In the genomic region with DNA sequence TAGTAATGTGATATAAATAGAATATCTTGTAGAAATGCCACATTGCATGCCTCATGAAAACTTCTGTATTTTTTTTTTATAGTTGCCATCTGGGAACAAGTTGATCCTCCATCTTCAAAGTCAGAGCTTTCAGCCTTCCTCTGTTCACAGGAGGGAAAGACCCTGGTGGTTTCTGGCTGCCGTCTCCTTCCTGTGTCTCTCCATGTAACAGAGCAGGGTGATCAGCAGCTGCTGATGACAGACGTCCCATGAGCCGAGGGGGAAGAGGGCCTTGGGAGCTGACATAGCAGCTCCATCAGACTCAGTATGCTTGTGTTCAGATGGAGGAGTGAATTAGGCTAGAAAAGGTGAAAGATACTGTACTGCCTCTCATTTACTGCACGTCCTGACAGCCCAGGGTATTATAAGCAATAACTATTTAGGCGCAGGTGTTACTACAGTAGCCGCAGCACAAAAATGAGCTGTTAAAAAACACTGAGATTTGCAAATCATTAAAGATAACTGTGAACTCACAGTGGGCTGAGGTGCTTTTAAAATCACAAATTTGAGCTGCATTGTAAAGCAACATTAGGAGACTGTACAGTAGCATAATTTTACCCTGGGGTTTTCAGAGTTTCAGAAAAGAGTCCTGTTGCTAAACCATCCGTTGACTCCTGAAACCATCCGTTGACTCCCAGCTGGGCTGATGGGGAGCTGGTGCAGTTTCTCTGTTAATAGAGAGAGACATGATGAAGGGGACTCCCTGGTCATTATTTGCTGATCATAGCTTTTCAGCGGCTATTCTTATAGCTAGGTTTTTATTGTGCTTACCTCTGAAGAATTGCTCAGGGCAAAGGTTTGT, we compare ENCODE assay signal across 23 cellular contexts.
DNase-seq lines count a peak whose midpoint lies in the region; ATAC-seq, FAIRE-seq and TF ChIP-seq lines count a peak whose summit lies in the region.
"Had no signal": no experiment of that assay in that cellular context is flagged by ENCODE, and none has a peak within 500 bp of the region (broad histone marks: within the 10 kb centered on the region; RNA-seq: fewer than 3 reads in every experiment).

No MANE protein-coding gene starts in this region.

- POLR2A ChIA-PET in HepG2 (lab: Yijun Ruan, JAX): no interaction called here

- H3K27me3 Mint-ChIP-seq in stimulated activated memory B cell treated with anti-CD40 and anti-IgM and Interleukin-4, amounts not matched to agents 10 μg/mL and 1 μg/mL and 100 μg/mL, for 72 hours: peaks cover 20% of the 10 kb centered on the region

- CTCF ChIA-PET in HepG2 (lab: Yijun Ruan, JAX; ENCODE audit: low intra/inter-chr PET ratio, low total read pairs): no interaction called here

- H3K27ac Mint-ChIP-seq in stimulated activated memory B cell treated with anti-CD40 and anti-IgM and Interleukin-4, amounts not matched to agents 10 μg/mL and 1 μg/mL and 100 μg/mL, for 72 hours: no peak overlapping the region
- H3K27ac Mint-ChIP-seq: activated CD4-positive, alpha-beta memory T cell treated with anti-CD3 and anti-CD28 coated beads for 36 hours; CD4-positive, alpha-beta memory T cell had no signal

- H2AFZ ChIP-seq in HepG2 (ENCODE audit: low read length): no peak overlapping the region
- H2AFZ ChIP-seq: PC-9 had no signal

- H3K9ac ChIP-seq in HepG2 (ENCODE audit: insufficient read depth, low read depth, low read length): no peak overlapping the region
- H3K9ac ChIP-seq: SK-N-SH had no signal

- ATAC-seq in HepG2 (no peak), right lobe of liver (no peak), GM21717 (IDR thresholded peaks at IDR 0.05; ENCODE audit: unreplicated experiment) (peak; percentile 90), HG03460 (IDR thresholded peaks at IDR 0.05; ENCODE audit: unreplicated experiment) (peak; percentile 85)
- ATAC-seq in stimulated activated memory B cell treated with anti-CD40 and anti-IgM and Interleukin-4, amounts not matched to agents 10 μg/mL and 1 μg/mL and 100 μg/mL, for 72 hours: peak; percentile 36

- H3K79me2 ChIP-seq in HepG2 (ENCODE audit: insufficient read depth, low read length): no peaks in the 10 kb centered on the region

- FAIRE-seq in HepG2 (lab: Jason Lieb, UNC): no peak
- FAIRE-seq: TTC549 had no signal

- TF ChIP-seq CTCF in HepG2 (CRISPR knock-in tag; IDR thresholded peaks at IDR 0.05): no peak
- TF ChIP-seq CTCF in right lobe of liver (IDR thresholded peaks at IDR 0.05): no peak

- H3K4me3 ChIP-seq in HepG2 (replicated peaks in 1 of 3; ENCODE audit: insufficient read depth in 1 of 3, low read depth in 2 of 3, low read length in 3 of 3) (no peak overlapping the region), right lobe of liver (no peak overlapping the region)
- H3K4me3 ChIP-seq: PC-9 had no signal

- DNase-seq in HepG2 (ENCODE audit: low spot score) (no peak), right lobe of liver (no peak), dermis blood vessel endothelial cell (no peak)
- no peak for DNase-seq in activated CD8-positive, alpha-beta memory T cell treated with anti-CD3 and anti-CD28 coated beads, Interleukin-2, amount 50 U/mL, for 48 hours
- DNase-seq in activated CD4-positive, alpha-beta T cell treated with anti-CD3 and anti-CD28 coated beads for 48 hours: no peak
- DNase-seq: ACHN; activated CD4-positive, alpha-beta memory T cell treated with anti-CD3 and anti-CD28 coated beads for 36 hours; CD4-positive, alpha-beta memory T cell; central memory CD4-positive, alpha-beta T cell; DMS79 treated with DMSO at 0.1 percent for 48 hours; effector CD4-positive, alpha-beta T cell; hippocampal formation; mesendoderm; NCI-H2029 treated with DMSO at 0.1 percent for 48 hours; PC-9; retina; SK-N-SH; substantia nigra had no signal

- WGBS in HepG2 (ENCODE audit: low lambda C conversion rate): 8% methylated on average over 9 of the region's 9 CpGs
- 42% methylated on average over 7 of the region's 9 CpGs for WGBS in right lobe of liver (ENCODE audit: insufficient coverage, low coverage, low lambda C conversion rate, missing lambda C conversion rate)

- no peaks in the 10 kb centered on the region for H4K20me1 ChIP-seq in HepG2 (ENCODE audit: insufficient read depth, low read length)

- H3K4me3 Mint-ChIP-seq in stimulated activated memory B cell treated with anti-CD40 and anti-IgM and Interleukin-4, amounts not matched to agents 10 μg/mL and 1 μg/mL and 100 μg/mL, for 72 hours: no peak overlapping the region
- H3K4me3 Mint-ChIP-seq: activated CD4-positive, alpha-beta memory T cell treated with anti-CD3 and anti-CD28 coated beads for 36 hours; CD4-positive, alpha-beta memory T cell; neural crest cell had no signal

- TF ChIP-seq POLR2A in HepG2 (IDR thresholded peaks at IDR 0.05; ENCODE audit: insufficient read depth in 1 of 2, low read depth in 2 of 2, low read length in 2 of 2) (no peak), right lobe of liver (IDR thresholded peaks at IDR 0.05) (no peak)

- peaks cover 2% of the 10 kb centered on the region for H3K9me3 Mint-ChIP-seq in stimulated activated memory B cell treated with anti-CD40 and anti-IgM and Interleukin-4, amounts not matched to agents 10 μg/mL and 1 μg/mL and 100 μg/mL, for 72 hours
- H3K9me3 Mint-ChIP-seq: activated CD4-positive, alpha-beta memory T cell treated with anti-CD3 and anti-CD28 coated beads for 36 hours had no signal

- no peak overlapping the region for H3K27ac ChIP-seq in HepG2 (ENCODE audit: extremely low read length, insufficient read depth, low read length)
- no peak overlapping the region for H3K27ac ChIP-seq in right lobe of liver
- H3K27ac ChIP-seq: PC-9 had no signal

- H3K9me3 ChIP-seq in HepG2 (ENCODE audit: low read length): no peaks in the 10 kb centered on the region
- no peaks in the 10 kb centered on the region for H3K9me3 ChIP-seq in right lobe of liver
- H3K9me3 ChIP-seq: SK-N-SH had no signal

- TF ChIP-seq RAD21 in HepG2 (CRISPR knock-in tag; IDR thresholded peaks at IDR 0.05): no peak

- H3K27me3 ChIP-seq in HepG2 (ENCODE audit: control insufficient read depth in 1 of 2, insufficient read depth in 2 of 2, low read length in 2 of 2) (no peaks in the 10 kb centered on the region), right lobe of liver (no peaks in the 10 kb centered on the region)

- no peak overlapping the region for H3K4me2 ChIP-seq in HepG2 (ENCODE audit: low read depth, low read length)
- H3K4me2 ChIP-seq: PC-9, SK-N-SH had no signal

- BruUV-seq in HepG2 (replicated peaks; lab: Mats Ljungman, UMichigan): no TSS peak

- H3K4me1 Mint-ChIP-seq in stimulated activated memory B cell treated with anti-CD40 and anti-IgM and Interleukin-4, amounts not matched to agents 10 μg/mL and 1 μg/mL and 100 μg/mL, for 72 hours: no peaks in the 10 kb centered on the region
- H3K4me1 Mint-ChIP-seq: CD4-positive, alpha-beta memory T cell; neural crest cell had no signal

- no peaks in the 10 kb centered on the region for H3K36me3 ChIP-seq in HepG2 (replicated peaks in 1 of 2; ENCODE audit: control insufficient read depth in 1 of 2, insufficient read depth in 2 of 2, low read length in 2 of 2)
- H3K36me3 ChIP-seq in right lobe of liver: no peaks in the 10 kb centered on the region

- intact Hi-C loops in HepG2 (cut with micrococcal nuclease; ENCODE audit: unreplicated experiment) (no loop called here), right lobe of liver (cut with DNase I) (no loop called here)

- no peak for TF ChIP-seq EP300 in HepG2 (IDR thresholded peaks at IDR 0.05; ENCODE audit: low read depth in 2 of 2, low read length in 2 of 2)
- TF ChIP-seq EP300 in HepG2 (CRISPR knock-in tag; IDR thresholded peaks at IDR 0.05; ENCODE audit: borderline replicate concordance): no peak

- no peaks in the 10 kb centered on the region for H3K4me1 ChIP-seq in HepG2 (ENCODE audit: insufficient read depth, low read length)
- H3K4me1 ChIP-seq in right lobe of liver: no peaks in the 10 kb centered on the region

- no peaks in the 10 kb centered on the region for H3K36me3 Mint-ChIP-seq in stimulated activated memory B cell treated with anti-CD40 and anti-IgM and Interleukin-4, amounts not matched to agents 10 μg/mL and 1 μg/mL and 100 μg/mL, for 72 hours
- H3K36me3 Mint-ChIP-seq: activated CD4-positive, alpha-beta memory T cell treated with anti-CD3 and anti-CD28 coated beads for 36 hours; CD4-positive, alpha-beta memory T cell had no signal

- in situ Hi-C loops in HepG2 (cut with HindIII; ENCODE audit: extremely low pct_ligation_motif_present, low pct_unique_long_range_greater_than_20kb): no loop called here

TF ChIP-seq in HepG2, 621 proteins besides CTCF, POLR2A, EP300 and RAD21:
- TF ChIP-seq ZSCAN9 (CRISPR knock-in tag; IDR thresholded peaks at IDR 0.05; ENCODE audit: borderline replicate concordance) (no peak), KLF11 (CRISPR knock-in tag; IDR thresholded peaks at IDR 0.05) (no peak), ZNF850 (CRISPR knock-in tag; conservative IDR thresholded peaks at IDR 0.05) (no peak), SMC3 (IDR thresholded peaks at IDR 0.05; ENCODE audit: low read length) (no peak), HNRNPUL1 (IDR thresholded peaks at IDR 0.05; ENCODE audit: low read depth, low read length) (no peak), MAFK (conservative IDR thresholded peaks at IDR 0.05 in 1 of 2, IDR thresholded peaks at IDR 0.05 in 1 of 2; ENCODE audit: low read length in 2 of 2) (peak; percentile 1 to 36; a peak in 1 of 4 replicates), SAP130 (CRISPR knock-in tag; IDR thresholded peaks at IDR 0.05; ENCODE audit: low read depth) (no peak), ZNF205 (CRISPR knock-in tag; IDR thresholded peaks at IDR 0.05) (no peak)
- TF ChIP-seq, protein P1, sequence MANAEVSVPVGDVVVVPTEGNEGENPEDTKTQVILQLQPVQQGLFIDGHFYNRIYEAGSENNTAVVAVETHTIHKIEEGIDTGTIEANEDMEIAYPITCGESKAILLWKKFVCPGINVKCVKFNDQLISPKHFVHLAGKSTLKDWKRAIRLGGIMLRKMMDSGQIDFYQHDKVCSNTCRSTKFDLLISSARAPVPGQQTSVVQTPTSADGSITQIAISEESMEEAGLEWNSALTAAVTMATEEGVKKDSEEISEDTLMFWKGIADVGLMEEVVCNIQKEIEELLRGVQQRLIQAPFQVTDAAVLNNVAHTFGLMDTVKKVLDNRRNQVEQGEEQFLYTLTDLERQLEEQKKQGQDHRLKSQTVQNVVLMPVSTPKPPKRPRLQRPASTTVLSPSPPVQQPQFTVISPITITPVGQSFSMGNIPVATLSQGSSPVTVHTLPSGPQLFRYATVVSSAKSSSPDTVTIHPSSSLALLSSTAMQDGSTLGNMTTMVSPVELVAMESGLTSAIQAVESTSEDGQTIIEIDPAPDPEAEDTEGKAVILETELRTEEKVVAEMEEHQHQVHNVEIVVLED (CRISPR knock-in tag; IDR thresholded peaks at IDR 0.05; ENCODE audit: borderline replicate concordance): no peak

Comparison
In these comparisons a context has a peak if more than half of its experiments do, and no peak if none do; other contexts are left out.
1. ATAC-seq: peak in GM21717 (single experiment), HG03460 (single experiment) and stimulated activated memory B cell treated with anti-CD40 and anti-IgM and Interleukin-4, amounts not matched to agents 10 μg/mL and 1 μg/mL and 100 μg/mL, for 72 hours (single experiment); none in HepG2 (single experiment) and right lobe of liver (0 of 4).